Comparison of ENCODE assay signal across 1 cellular context in the genomic region with DNA sequence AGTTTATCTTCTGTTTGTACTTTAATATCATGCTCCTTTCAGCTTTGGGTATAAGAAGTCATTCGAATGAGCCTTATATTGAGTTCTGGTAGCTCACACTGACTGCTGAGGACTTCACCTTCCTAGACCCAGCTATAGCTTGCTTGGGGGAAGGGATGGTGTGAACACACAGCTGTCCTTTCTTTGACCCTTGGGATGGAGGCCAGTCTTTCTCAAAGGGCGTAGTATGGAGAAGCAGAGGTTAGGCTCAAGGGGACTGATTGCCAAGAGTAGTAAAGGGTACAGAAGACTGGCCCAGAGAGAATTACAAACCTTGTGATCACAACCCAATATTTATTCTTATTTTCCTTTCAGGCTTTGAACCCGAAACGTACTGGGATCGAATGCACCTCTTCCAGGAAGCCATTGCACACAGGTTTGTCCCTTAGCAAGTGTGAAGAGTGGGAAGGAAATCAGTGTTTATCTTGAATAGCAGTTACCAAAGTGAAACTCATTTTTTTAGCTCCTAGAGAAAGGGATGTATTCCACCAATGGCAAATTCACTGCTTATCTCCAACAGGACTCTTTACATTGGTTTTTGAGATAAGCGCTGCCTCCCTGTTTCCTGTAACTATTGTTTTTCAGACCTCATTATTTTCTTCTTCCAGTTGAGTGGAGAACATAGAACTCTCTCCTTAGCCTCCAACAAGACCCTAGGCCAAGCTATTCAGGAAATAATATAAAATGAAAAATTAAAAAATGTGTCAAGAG.
TF ChIP-seq lines count a peak whose summit lies in the region.

No MANE protein-coding gene starts in this region.

TF ChIP-seq in K562, 482 proteins besides CTCF, POLR2A, EP300 and RAD21 (continued from another document and continues in another):
- TF ChIP-seq, protein P1, sequence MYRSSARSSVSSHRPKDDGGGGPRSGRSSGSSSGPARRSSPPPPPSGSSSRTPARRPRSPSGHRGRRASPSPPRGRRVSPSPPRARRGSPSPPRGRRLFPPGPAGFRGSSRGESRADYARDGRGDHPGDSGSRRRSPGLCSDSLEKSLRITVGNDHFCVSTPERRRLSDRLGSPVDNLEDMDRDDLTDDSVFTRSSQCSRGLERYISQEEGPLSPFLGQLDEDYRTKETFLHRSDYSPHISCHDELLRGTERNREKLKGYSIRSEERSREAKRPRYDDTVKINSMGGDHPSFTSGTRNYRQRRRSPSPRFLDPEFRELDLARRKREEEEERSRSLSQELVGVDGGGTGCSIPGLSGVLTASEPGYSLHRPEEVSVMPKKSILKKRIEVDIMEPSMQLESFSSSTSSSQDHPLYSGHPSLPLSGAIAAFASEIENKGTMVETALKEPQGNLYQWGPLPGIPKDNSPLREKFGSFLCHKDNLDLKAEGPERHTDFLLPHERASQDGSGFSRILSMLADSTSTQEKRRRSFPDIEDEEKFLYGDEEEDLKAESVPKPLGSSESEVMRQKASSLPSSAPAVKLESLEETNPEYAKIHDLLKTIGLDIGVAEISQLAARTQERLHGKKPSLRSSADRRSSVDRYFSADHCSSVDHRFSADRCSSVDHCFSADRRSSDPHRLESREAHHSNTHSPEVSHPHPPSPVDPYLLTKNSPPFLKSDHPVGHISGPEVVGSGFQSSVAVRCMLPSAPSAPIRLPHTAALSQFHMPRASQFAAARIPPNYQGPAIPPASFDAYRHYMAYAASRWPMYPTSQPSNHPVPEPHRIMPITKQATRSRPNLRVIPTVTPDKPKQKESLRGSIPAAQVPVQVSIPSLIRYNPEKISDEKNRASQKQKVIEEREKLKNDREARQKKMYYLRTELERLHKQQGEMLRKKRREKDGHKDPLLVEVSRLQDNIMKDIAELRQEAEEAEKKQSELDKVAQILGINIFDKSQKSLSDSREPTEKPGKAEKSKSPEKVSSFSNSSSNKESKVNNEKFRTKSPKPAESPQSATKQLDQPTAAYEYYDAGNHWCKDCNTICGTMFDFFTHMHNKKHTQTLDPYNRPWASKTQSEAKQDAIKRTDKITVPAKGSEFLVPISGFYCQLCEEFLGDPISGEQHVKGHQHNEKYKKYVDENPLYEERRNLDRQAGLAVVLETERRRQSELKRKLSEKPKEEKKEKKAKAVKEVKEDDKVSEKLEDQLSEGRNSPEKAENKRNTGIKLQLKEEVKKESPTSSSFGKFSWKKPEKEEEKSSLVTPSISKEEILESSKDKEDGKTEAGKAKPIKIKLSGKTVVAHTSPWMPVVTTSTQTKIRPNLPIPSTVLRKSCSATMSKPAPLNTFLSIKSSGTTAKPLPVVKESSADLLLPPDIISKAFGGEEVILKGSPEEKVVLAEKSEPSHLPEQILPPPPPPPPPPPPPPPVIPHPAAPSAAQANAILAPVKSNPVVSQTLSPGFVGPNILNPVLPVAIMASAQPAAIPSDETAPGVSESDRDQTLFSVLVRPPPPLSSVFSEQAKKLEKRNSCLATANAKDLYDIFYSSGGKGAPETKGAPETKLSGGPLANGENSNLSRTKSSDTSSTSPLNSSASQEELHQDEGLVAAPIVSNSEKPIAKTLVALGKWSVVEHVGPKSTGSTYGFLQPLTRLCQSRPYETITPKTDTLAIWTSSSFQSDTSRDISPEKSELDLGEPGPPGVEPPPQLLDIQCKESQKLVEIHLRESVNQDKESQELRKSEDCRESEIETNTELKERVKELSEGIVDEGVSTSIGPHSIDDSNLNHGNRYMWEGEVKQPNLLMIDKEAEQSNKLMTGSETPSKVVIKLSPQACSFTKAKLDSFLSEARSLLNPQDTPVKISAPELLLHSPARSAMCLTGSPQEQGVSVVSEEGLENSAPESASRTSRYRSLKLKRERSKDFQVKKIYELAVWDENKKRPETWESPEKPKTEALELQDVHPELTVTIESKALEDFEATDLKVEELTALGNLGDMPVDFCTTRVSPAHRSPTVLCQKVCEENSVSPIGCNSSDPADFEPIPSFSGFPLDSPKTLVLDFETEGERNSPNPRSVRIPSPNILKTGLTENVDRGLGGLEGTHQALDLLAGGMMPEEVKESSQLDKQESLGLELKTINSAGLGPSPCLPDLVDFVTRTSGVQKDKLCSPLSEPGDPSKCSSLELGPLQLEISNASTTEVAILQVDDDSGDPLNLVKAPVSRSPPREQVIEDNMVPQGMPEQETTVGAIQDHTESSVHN (IDR thresholded peaks at IDR 0.05; ENCODE audit: borderline replicate concordance in 1 of 2, low read depth in 1 of 2) = no peak
- TF ChIP-seq RBM25 (IDR thresholded peaks at IDR 0.05; ENCODE audit: low read depth, low read length, severe bottlenecking) (no peak), RBBP5 (IDR thresholded peaks at IDR 0.05; ENCODE audit: borderline replicate concordance, insufficient read depth, low read length, poor library complexity, severe bottlenecking) (no peak), ZEB2 (IDR thresholded peaks at IDR 0.05) (peak; percentile 44; the same call in 1 of the 2 replicates), RBM17 (IDR thresholded peaks at IDR 0.05; ENCODE audit: borderline replicate concordance, low read depth, low read length) (no peak), BRD9 (IDR thresholded peaks at IDR 0.05; ENCODE audit: low read depth, partially characterized antibody) (no peak), ETV1 (tag; conservative IDR thresholded peaks at IDR 0.05; ENCODE audit: low read depth) (no peak), MEF2D (tag; conservative IDR thresholded peaks at IDR 0.05; ENCODE audit: low read depth) (no peak), CCNT2 (IDR thresholded peaks at IDR 0.05; ENCODE audit: borderline replicate concordance, extremely low read depth, insufficient read length, low read depth, low read length) (peak; percentile 85), RFX7 (CRISPR knock-in tag; IDR thresholded peaks at IDR 0.05) (no peak), ZBTB7A (IDR thresholded peaks at IDR 0.05; ENCODE audit: borderline replicate concordance, control insufficient read depth, low read depth, low read length) (no peak), SAFB (IDR thresholded peaks at IDR 0.05; ENCODE audit: borderline replicate concordance, low read depth, low read length) (no peak), PTBP1 (IDR thresholded peaks at IDR 0.05; ENCODE audit: low read depth, low read length) (no peak), ZNF311 (CRISPR knock-in tag; IDR thresholded peaks at IDR 0.05) (no peak), EZH2 (IDR thresholded peaks at IDR 0.05; ENCODE audit: borderline replicate concordance, low read depth, low read length) (no peak), ELF4 (CRISPR knock-in tag; IDR thresholded peaks at IDR 0.05) (no peak), SMAD4 (CRISPR knock-in tag; conservative IDR thresholded peaks at IDR 0.05) (0 out of 2 replicates have a peak, but pooled peaks have one; percentile 41), BMI1 (IDR thresholded peaks at IDR 0.05; ENCODE audit: low read length) (no peak), YBX1 (IDR thresholded peaks at IDR 0.05) (no peak), ZNF639 (CRISPR knock-in tag; conservative IDR thresholded peaks at IDR 0.05 in 1 of 2, IDR thresholded peaks at IDR 0.05 in 1 of 2) (0 out of 4 replicates have a peak, but pooled peaks of 1 of the 2 experiments have one; percentile 60), RBM39 (optimal IDR thresholded peaks at IDR 0.05; ENCODE audit: low read depth, low read length) (no peak), ZNF507 (tag; conservative IDR thresholded peaks at IDR 0.05) (no peak), PRDM10 (IDR thresholded peaks at IDR 0.05; ENCODE audit: partially characterized antibody) (no peak), CBX3 (IDR thresholded peaks at IDR 0.05; ENCODE audit: borderline replicate concordance in 1 of 2, low read length in 2 of 2) (no peak), XRCC3 (IDR thresholded peaks at IDR 0.05) (no peak), ZNF395 (CRISPR knock-in tag; IDR thresholded peaks at IDR 0.05) (no peak), EHMT2 (IDR thresholded peaks at IDR 0.05) (no peak), RCOR1 (IDR thresholded peaks at IDR 0.05; ENCODE audit: borderline replicate concordance in 1 of 2, low read depth in 2 of 2, low read length in 2 of 2) (peak; percentile 72 to 99; a peak in 3 of 4 replicates), IRF1 (CRISPR knock-in tag; IDR thresholded peaks at IDR 0.05; ENCODE audit: borderline replicate concordance) (no peak), ZNF511 (CRISPR knock-in tag; IDR thresholded peaks at IDR 0.05) (no peak), ZNF76 (CRISPR knock-in tag; IDR thresholded peaks at IDR 0.05; ENCODE audit: borderline replicate concordance) (no peak), SNIP1 (IDR thresholded peaks at IDR 0.05; ENCODE audit: low read depth) (no peak), BACH1 (tag; IDR thresholded peaks at IDR 0.05) (no peak), OTX1 (CRISPR knock-in tag; IDR thresholded peaks at IDR 0.05) (no peak), CBFA2T2 (conservative IDR thresholded peaks at IDR 0.05) (peak; percentile 84)
- TF ChIP-seq, protein P2, sequence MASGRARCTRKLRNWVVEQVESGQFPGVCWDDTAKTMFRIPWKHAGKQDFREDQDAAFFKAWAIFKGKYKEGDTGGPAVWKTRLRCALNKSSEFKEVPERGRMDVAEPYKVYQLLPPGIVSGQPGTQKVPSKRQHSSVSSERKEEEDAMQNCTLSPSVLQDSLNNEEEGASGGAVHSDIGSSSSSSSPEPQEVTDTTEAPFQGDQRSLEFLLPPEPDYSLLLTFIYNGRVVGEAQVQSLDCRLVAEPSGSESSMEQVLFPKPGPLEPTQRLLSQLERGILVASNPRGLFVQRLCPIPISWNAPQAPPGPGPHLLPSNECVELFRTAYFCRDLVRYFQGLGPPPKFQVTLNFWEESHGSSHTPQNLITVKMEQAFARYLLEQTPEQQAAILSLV (tag; IDR thresholded peaks at IDR 0.05) = no peak
- TF ChIP-seq, protein P3, sequence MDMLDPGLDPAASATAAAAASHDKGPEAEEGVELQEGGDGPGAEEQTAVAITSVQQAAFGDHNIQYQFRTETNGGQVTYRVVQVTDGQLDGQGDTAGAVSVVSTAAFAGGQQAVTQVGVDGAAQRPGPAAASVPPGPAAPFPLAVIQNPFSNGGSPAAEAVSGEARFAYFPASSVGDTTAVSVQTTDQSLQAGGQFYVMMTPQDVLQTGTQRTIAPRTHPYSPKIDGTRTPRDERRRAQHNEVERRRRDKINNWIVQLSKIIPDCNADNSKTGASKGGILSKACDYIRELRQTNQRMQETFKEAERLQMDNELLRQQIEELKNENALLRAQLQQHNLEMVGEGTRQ (CRISPR knock-in tag; IDR thresholded peaks at IDR 0.05) = no peak
